Comparison of ENCODE assay signal across 10 cellular contexts in the genomic region with DNA sequence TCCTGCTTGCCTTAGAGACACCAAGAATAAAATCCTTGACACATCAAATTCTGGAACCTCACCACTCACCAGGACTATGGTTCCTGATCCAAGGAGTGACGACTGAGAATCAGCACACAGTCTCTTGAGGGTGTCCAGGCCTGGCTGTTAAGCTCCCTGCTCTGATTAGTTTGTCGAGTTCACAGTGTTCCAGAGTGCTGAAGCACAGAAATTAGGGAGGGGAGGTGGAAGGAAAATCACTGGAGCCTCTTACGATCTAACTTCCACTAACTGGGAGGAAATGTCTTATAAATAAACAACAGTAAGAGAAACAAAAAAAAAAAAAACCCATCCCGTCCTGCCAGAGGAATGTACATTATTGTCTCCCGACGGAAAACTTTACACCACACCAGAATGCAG.
DNase-seq lines count a peak whose midpoint lies in the region; ATAC-seq and TF ChIP-seq lines count a peak whose summit lies in the region.
"Had no signal": no experiment of that assay in that cellular context is flagged by ENCODE, and none has a peak within 500 bp of the region (broad histone marks: within the 10 kb centered on the region; RNA-seq: fewer than 3 reads in every experiment).

No MANE protein-coding gene starts in this region.

- no peak for TF ChIP-seq CTCF in AG04450 (IDR thresholded peaks at IDR 0.05; ENCODE audit: low read depth, low read length)
- TF ChIP-seq CTCF in Peyer's patch (IDR thresholded peaks at IDR 0.05): no peak
- no peak for TF ChIP-seq CTCF in fibroblast of villous mesenchyme (IDR thresholded peaks at IDR 0.05; ENCODE audit: insufficient read depth, low read depth, low read length)

- H3K36me3 ChIP-seq in Peyer's patch: no peaks in the 10 kb centered on the region

- H3K9me3 ChIP-seq in AG04450 (ENCODE audit: control insufficient read depth, insufficient read depth, low read length): no peaks in the 10 kb centered on the region
- no peaks in the 10 kb centered on the region for H3K9me3 ChIP-seq in Peyer's patch

- H3K4me3 ChIP-seq in AG04450 (ENCODE audit: low read depth, low read length) (peak overlapping the region; percentile 67), Peyer's patch (peak overlapping the region in 3 of 4 donors; percentile 19 to 42 (median 31)), fibroblast of villous mesenchyme (ENCODE audit: low read depth, low read length) (peak overlapping the region; percentile 66)

- DNase-seq in AG04450 (ENCODE audit: low read depth, low spot score) (peak; percentile 41), Peyer's patch (peak in 1 of 3 donors; percentile 47), fibroblast of villous mesenchyme (ENCODE audit: low read depth) (peak; percentile 97), occipital lobe (lab: John Stamatoyannopoulos, UW) (peak; percentile 1), T-helper 1 cell (no peak), AML-193 (lab: John Stamatoyannopoulos, UW) (no peak)
- DNase-seq: DND-41 had no signal

- POLR2A ChIA-PET in AG04450 (lab: Yijun Ruan, JAX): interaction anchor here (0.7 to 1.7 kb wide), 3 partner anchors 15 to 540 kb away, joined by 3 to 12 read pairs (median 6); no protein-coding TSS in a partner anchor

- peak overlapping the region; percentile 99 for H3K27ac ChIP-seq in AG04450 (ENCODE audit: low read depth, low read length)
- H3K27ac ChIP-seq in Peyer's patch: peak overlapping the region; percentile 55 to 94 (median 82)
- H3K27ac ChIP-seq: HL-60 had no signal

- CTCF ChIA-PET in AG04450 (lab: Charles Lee): interaction anchor here (0.6 to 0.7 kb wide), 2 partner anchors 21 to 97 kb away, joined by 3 to 5 read pairs; no protein-coding TSS in a partner anchor

- no peak for TF ChIP-seq POLR2A in Peyer's patch (IDR thresholded peaks at IDR 0.05)

- H3K4me1 ChIP-seq in Peyer's patch: peaks cover 0 to 9% (median 2%) of the 10 kb centered on the region in 4 donors

- H3K27me3 ChIP-seq in AG04450 (ENCODE audit: control insufficient read depth, insufficient read depth, low read length) (no peaks in the 10 kb centered on the region), Peyer's patch (no peaks in the 10 kb centered on the region)

- ATAC-seq in GM19035 (IDR thresholded peaks at IDR 0.05; ENCODE audit: unreplicated experiment) (no peak), GM21515 (IDR thresholded peaks at IDR 0.05; ENCODE audit: unreplicated experiment) (no peak)

Comparison
In these comparisons a context has a peak if more than half of its experiments do, and no peak if none do; other contexts are left out.
1. DNase-seq: peak in AG04450 (single experiment), fibroblast of villous mesenchyme (single experiment) and occipital lobe (single experiment); none in T-helper 1 cell (0 of 5) and AML-193 (0 of 2).
2. Peak in every context shown above with its lines, with median percentiles within 50 percentile points of each other: H3K4me3 ChIP-seq.